In genomic region chr20:34013532-34013931, GRCh38 we compare ENCODE assay signal across 17 cellular contexts. TPM values are rescaled to one million over a fixed set of nuclear protein-coding genes. Genes with fewer than 3 reads are reported as not detected.
DNase-seq lines count a peak whose midpoint lies in the region; ATAC-seq and TF ChIP-seq lines count a peak whose summit lies in the region.
"Had no signal": no experiment of that assay in that cellular context is flagged by ENCODE, and none has a peak within 500 bp of the region (broad histone marks: within the 10 kb centered on the region; RNA-seq: fewer than 3 reads in every experiment).

No MANE protein-coding gene starts in this region.

- H3K36me3 Mint-ChIP-seq in activated naive CD4-positive, alpha-beta T cell treated with anti-CD3 and anti-CD28 coated beads, Interleukin-2, amount 50 U/mL, for 24 hours: peaks cover 3% of the 10 kb centered on the region
- H3K36me3 Mint-ChIP-seq in T-helper 17 cell (ENCODE audit: low read depth): peaks cover 5% of the 10 kb centered on the region
- no peaks in the 10 kb centered on the region for H3K36me3 Mint-ChIP-seq in osteocyte (ENCODE audit: unreplicated experiment)

- no peaks in the 10 kb centered on the region for H3K27me3 ChIP-seq in iPS-20b (ENCODE audit: insufficient read depth, low read length)
- H3K27me3 ChIP-seq in Peyer's patch: no peaks in the 10 kb centered on the region
- H3K27me3 ChIP-seq: BLaER1 had no signal

- DNase-seq in activated naive CD4-positive, alpha-beta T cell (lab: John Stamatoyannopoulos, UW): no peak
- DNase-seq in T-helper 17 cell (no peak), Peyer's patch (no peak), osteocyte (ENCODE audit: extremely low spot score, unreplicated experiment) (no peak)
- DNase-seq: DMS79 treated with DMSO at 0.1 percent for 48 hours; MM.1S; NCI-H1092; NCI-H1436 treated with DMSO at 0.1 percent for 48 hours; NCI-H2029 treated with DMSO at 0.1 percent for 48 hours; NCI-H2171; NCI-H526 treated with DMSO at 0.1 percent for 48 hours; NK-92 treated with Interleukin-12 subunit alpha and Interleukin-12 subunit beta, amount 100 ng/mL, for 24 hours; Right ventricle myocardium superior had no signal

- ATAC-seq in T-helper 17 cell (no peak), HG03108 (IDR thresholded peaks at IDR 0.05; ENCODE audit: unreplicated experiment) (no peak)

- H3K9me3 ChIP-seq in T-helper 17 cell (ENCODE audit: control insufficient read depth, low read length, poor library complexity, severe bottlenecking): no peaks in the 10 kb centered on the region
- H3K9me3 ChIP-seq in iPS-20b (ENCODE audit: insufficient read depth, low read depth, low read length): no peaks in the 10 kb centered on the region
- H3K9me3 ChIP-seq in Peyer's patch: no peaks in the 10 kb centered on the region
- H3K9me3 ChIP-seq: BLaER1 had no signal

- H3K4me3 ChIP-seq in iPS-20b (ENCODE audit: low read length) (no peak overlapping the region), Peyer's patch (no peak overlapping the region)
- H3K4me3 ChIP-seq: BLaER1 had no signal

- peak overlapping the region; percentile 2; the same call in 1 of the 2 replicates for H3K9ac ChIP-seq in iPS-20b (ENCODE audit: low read depth, low read length)
- H3K9ac ChIP-seq: BLaER1 had no signal

- H3K36me3 ChIP-seq in iPS-20b (ENCODE audit: insufficient read depth, low read depth, low read length) (no peaks in the 10 kb centered on the region), Peyer's patch (no peaks in the 10 kb centered on the region)

- no peaks in the 10 kb centered on the region for H3K9me3 Mint-ChIP-seq in activated naive CD4-positive, alpha-beta T cell treated with anti-CD3 and anti-CD28 coated beads, Interleukin-2, amount 50 U/mL, for 24 hours
- H3K9me3 Mint-ChIP-seq in osteocyte (ENCODE audit: unreplicated experiment): no peaks in the 10 kb centered on the region

- no peak overlapping the region for H3K27ac ChIP-seq in iPS-20b (ENCODE audit: low read length)
- H3K27ac ChIP-seq in Peyer's patch: no peak overlapping the region
- H3K27ac ChIP-seq: BLaER1 had no signal

- no peaks in the 10 kb centered on the region for H3K27me3 Mint-ChIP-seq in activated naive CD4-positive, alpha-beta T cell treated with anti-CD3 and anti-CD28 coated beads, Interleukin-2, amount 50 U/mL, for 24 hours
- H3K27me3 Mint-ChIP-seq in T-helper 17 cell (no peaks in the 10 kb centered on the region), osteocyte (ENCODE audit: unreplicated experiment) (no peaks in the 10 kb centered on the region)

- H3K4me1 ChIP-seq in iPS-20b (ENCODE audit: insufficient read depth, low read length) (peaks cover 64% of the 10 kb centered on the region), Peyer's patch (peaks cover 0 to 71% (median 16%) of the 10 kb centered on the region in 4 donors)

- H3K4me1 Mint-ChIP-seq in activated naive CD4-positive, alpha-beta T cell treated with anti-CD3 and anti-CD28 coated beads, Interleukin-2, amount 50 U/mL, for 24 hours: peaks cover 96% of the 10 kb centered on the region
- H3K4me1 Mint-ChIP-seq in T-helper 17 cell: peaks cover 82% of the 10 kb centered on the region
- H3K4me1 Mint-ChIP-seq in osteocyte (ENCODE audit: unreplicated experiment): peaks cover 60% of the 10 kb centered on the region

- TF ChIP-seq CTCF in Peyer's patch (IDR thresholded peaks at IDR 0.05): no peak
- no peak for TF ChIP-seq CTCF in osteocyte (IDR thresholded peaks at IDR 0.05)

- peak overlapping the region; percentile 71 for H3K27ac Mint-ChIP-seq in activated naive CD4-positive, alpha-beta T cell treated with anti-CD3 and anti-CD28 coated beads, Interleukin-2, amount 50 U/mL, for 24 hours
- peak overlapping the region; percentile 9 for H3K27ac Mint-ChIP-seq in T-helper 17 cell
- H3K27ac Mint-ChIP-seq in osteocyte (ENCODE audit: unreplicated experiment): no peak overlapping the region

- no peak overlapping the region for H3K4me3 Mint-ChIP-seq in activated naive CD4-positive, alpha-beta T cell treated with anti-CD3 and anti-CD28 coated beads, Interleukin-2, amount 50 U/mL, for 24 hours
- no peak overlapping the region for H3K4me3 Mint-ChIP-seq in T-helper 17 cell
- H3K4me3 Mint-ChIP-seq in osteocyte (ENCODE audit: unreplicated experiment): no peak overlapping the region

- no peak for TF ChIP-seq POLR2A in Peyer's patch (IDR thresholded peaks at IDR 0.05)

RNA-seq across cellular contexts. Expression of gene RALY, which starts 19.8 kb away (rescaled TPM):
- total RNA-seq in T-helper 17 cell: 100 to 1,000 TPM; 120 to 137 TPM
- 100 to 1,000 TPM; 100 to 115 (median 106) TPM for total RNA-seq in Peyer's patch
- 132 and 134 TPM in 2 replicates for total RNA-seq in osteocyte
